10 cellular contexts compared by ENCODE assay signal in the genomic region with DNA sequence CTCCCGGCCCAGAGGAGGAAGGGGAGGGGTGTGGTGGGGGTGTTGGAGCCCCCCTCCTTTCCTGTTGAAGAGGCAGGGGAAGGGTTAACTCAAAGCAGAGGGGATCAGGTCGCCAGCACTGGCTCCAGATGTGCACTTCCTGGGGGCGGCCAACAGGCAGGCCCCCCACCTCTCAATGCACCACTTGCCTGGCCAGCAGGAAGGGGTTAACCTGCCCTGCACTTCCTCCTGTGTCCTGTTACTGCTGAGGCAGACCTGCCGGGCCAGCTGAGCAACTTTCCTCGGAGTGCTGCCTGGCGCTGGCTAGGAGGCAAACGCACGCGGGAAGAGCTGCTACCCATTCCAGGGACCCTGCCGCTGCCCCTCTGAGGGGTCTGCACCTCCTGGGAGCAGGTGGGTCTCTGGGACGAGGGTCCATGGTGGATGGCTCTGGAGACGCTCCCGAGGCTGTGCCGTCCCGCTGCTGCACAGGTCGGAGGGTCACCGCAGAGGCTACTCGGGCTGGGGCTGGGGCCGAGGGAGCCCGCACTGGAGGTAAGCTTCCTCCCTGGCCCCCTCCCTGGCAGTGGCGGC. TPM values are rescaled to one million over a fixed set of nuclear protein-coding genes. Genes with fewer than 3 reads are reported as not detected.
DNase-seq lines count a peak whose midpoint lies in the region; ATAC-seq and TF ChIP-seq lines count a peak whose summit lies in the region.
"Had no signal": no experiment of that assay in that cellular context is flagged by ENCODE, and none has a peak within 500 bp of the region (broad histone marks: within the 10 kb centered on the region; RNA-seq: fewer than 3 reads in every experiment).

A gene (plus strand): TSS at position 284 of the 573 bp plus-strand sequence. CDS start 3,822 bp downstream, outside the sequence.

- H2BK5ac ChIP-seq in mesendoderm (ENCODE audit: low read length), result no peak within 1 kb of the TSS

- intact Hi-C loops in dorsolateral prefrontal cortex (cut with DNase I), result no loop called here

- H3K79me1 ChIP-seq in mesendoderm (ENCODE audit: low read length), result no peaks in the 10 kb centered on the region

- peak within 1 kb of the TSS in 20 of 59 donors; percentile 2 to 78 (median 56) for H3K27ac ChIP-seq in dorsolateral prefrontal cortex
- no peak within 1 kb of the TSS for H3K27ac ChIP-seq in mesendoderm (ENCODE audit: low read depth, low read length)

- no peak within 1 kb of the TSS for H2BK120ac ChIP-seq in mesendoderm (ENCODE audit: low read depth, low read length)

- peak within 1 kb of the TSS; percentile 67 for H3K9ac ChIP-seq in mesendoderm (ENCODE audit: low read length)

- peak; percentile 28; the same call in 1 of the 2 replicates for TF ChIP-seq RAD21 in Ishikawa (IDR thresholded peaks at IDR 0.05; ENCODE audit: low read depth)

- ATAC-seq in GM18873 (IDR thresholded peaks at IDR 0.05; ENCODE audit: low FRiP score, unreplicated experiment) (no peak), GM21526 (IDR thresholded peaks at IDR 0.05; ENCODE audit: low FRiP score, unreplicated experiment) (no peak)

- peak within 1 kb of the TSS in 53 of 59 donors; percentile 14 to 60 (median 38) for H3K4me3 ChIP-seq in dorsolateral prefrontal cortex
- peak within 1 kb of the TSS; percentile 35 for H3K4me3 ChIP-seq in mesendoderm (ENCODE audit: low read length)

- H3K18ac ChIP-seq in mesendoderm (ENCODE audit: low read length), result no peak within 1 kb of the TSS

- in situ Hi-C loops in ACHN (cut with HindIII; ENCODE audit: low pct_ligation_motif_present, low pct_unique_long_range_greater_than_20kb, low sequenced_read_pairs), result no loop called here

- no peak for TF ChIP-seq CTCF in dorsolateral prefrontal cortex (IDR thresholded peaks at IDR 0.05 in 54 of 56, conservative IDR thresholded peaks at IDR 0.05 in 2 of 56; ENCODE audit: low read depth in 1 of 56, partially characterized antibody in 56 of 56)

- H3K36me3 ChIP-seq in mesendoderm (ENCODE audit: control insufficient read depth, insufficient read depth, low read length), result no peaks in the 10 kb centered on the region

- no peaks in the 10 kb centered on the region for H3K79me2 ChIP-seq in mesendoderm (ENCODE audit: control insufficient read depth, insufficient read depth, low read length)

- peak; percentile 87 for TF ChIP-seq EP300 in Ishikawa (IDR thresholded peaks at IDR 0.05; ENCODE audit: borderline replicate concordance)

- H4K8ac ChIP-seq in mesendoderm (ENCODE audit: low read depth, low read length), result no peak within 1 kb of the TSS

- no peak within 1 kb of the TSS for H3K4ac ChIP-seq in mesendoderm (ENCODE audit: low read depth, low read length)

- DNase-seq in ACHN (peak; percentile 57), dorsolateral prefrontal cortex (no peak), mesendoderm (peak; percentile 79), pons (ENCODE audit: low spot score) (no peak)
- DNase-seq in activated CD4-positive, CD25-positive, alpha-beta regulatory T cell treated with anti-CD3 and anti-CD28 coated beads, Interleukin-2, amount 50 U/mL, for 72 hours, result no peak
- DNase-seq: posterior cingulate gyrus; stimulated activated naive CD4-positive, alpha-beta T cell treated with Interleukin-2 at 50 U/mL for 16 hours had no signal

- no peak within 1 kb of the TSS for H4K5ac ChIP-seq in mesendoderm (ENCODE audit: low read length)

- peak within 1 kb of the TSS; percentile 46 for H2AK5ac ChIP-seq in mesendoderm (ENCODE audit: low read length)

- no peak within 1 kb of the TSS for H2BK15ac ChIP-seq in mesendoderm (replicated peaks; ENCODE audit: low read depth)

- H3K27me3 ChIP-seq in dorsolateral prefrontal cortex, result peaks cover 0 to 47% (median 16%) of the 10 kb centered on the region in 45 donors
- H3K27me3 ChIP-seq in mesendoderm (ENCODE audit: insufficient read depth, low read length, poor library complexity), result no peaks in the 10 kb centered on the region

- H3K4me1 ChIP-seq in mesendoderm (ENCODE audit: control insufficient read depth, low read depth, low read length), result peaks cover 4% of the 10 kb centered on the region

- H3K23ac ChIP-seq in mesendoderm (ENCODE audit: low read length), result no peak within 1 kb of the TSS

- peak within 1 kb of the TSS; percentile 84 for H3K56ac ChIP-seq in mesendoderm (ENCODE audit: low read length)

- WGBS in mesendoderm (ENCODE audit: extremely low coverage, insufficient coverage, low lambda C conversion rate), result no CpG with 5 or more reads among the region's 21 CpGs

- H3K4me2 ChIP-seq in mesendoderm (ENCODE audit: low read length), result peak within 1 kb of the TSS; percentile 93

TF ChIP-seq in Ishikawa, 13 proteins besides CTCF, POLR2A, EP300 and RAD21:
- TF ChIP-seq EGR1 (IDR thresholded peaks at IDR 0.05) (no peak), TAF1 (IDR thresholded peaks at IDR 0.05; ENCODE audit: low read depth) (peak; percentile 67), TCF12 (IDR thresholded peaks at IDR 0.05; ENCODE audit: low read depth) (peak; percentile 88), NFIC (IDR thresholded peaks at IDR 0.05) (peak; percentile 87), YY1 (IDR thresholded peaks at IDR 0.05; ENCODE audit: low read depth) (peak; percentile 60; the same call in 1 of the 2 replicates), FOXM1 (IDR thresholded peaks at IDR 0.05; ENCODE audit: borderline replicate concordance, low read depth) (peak; percentile 59; the same call in 1 of the 2 replicates), CEBPB (IDR thresholded peaks at IDR 0.05) (peak; percentile 43; the same call in 1 of the 2 replicates), TEAD4 (IDR thresholded peaks at IDR 0.05) (peak; percentile 72), CREB1 (IDR thresholded peaks at IDR 0.05; ENCODE audit: low read depth) (no peak), ZBTB7A (IDR thresholded peaks at IDR 0.05; ENCODE audit: low read depth) (peak; percentile 95; the same call in 1 of the 2 replicates)
- TF ChIP-seq, protein P1, sequence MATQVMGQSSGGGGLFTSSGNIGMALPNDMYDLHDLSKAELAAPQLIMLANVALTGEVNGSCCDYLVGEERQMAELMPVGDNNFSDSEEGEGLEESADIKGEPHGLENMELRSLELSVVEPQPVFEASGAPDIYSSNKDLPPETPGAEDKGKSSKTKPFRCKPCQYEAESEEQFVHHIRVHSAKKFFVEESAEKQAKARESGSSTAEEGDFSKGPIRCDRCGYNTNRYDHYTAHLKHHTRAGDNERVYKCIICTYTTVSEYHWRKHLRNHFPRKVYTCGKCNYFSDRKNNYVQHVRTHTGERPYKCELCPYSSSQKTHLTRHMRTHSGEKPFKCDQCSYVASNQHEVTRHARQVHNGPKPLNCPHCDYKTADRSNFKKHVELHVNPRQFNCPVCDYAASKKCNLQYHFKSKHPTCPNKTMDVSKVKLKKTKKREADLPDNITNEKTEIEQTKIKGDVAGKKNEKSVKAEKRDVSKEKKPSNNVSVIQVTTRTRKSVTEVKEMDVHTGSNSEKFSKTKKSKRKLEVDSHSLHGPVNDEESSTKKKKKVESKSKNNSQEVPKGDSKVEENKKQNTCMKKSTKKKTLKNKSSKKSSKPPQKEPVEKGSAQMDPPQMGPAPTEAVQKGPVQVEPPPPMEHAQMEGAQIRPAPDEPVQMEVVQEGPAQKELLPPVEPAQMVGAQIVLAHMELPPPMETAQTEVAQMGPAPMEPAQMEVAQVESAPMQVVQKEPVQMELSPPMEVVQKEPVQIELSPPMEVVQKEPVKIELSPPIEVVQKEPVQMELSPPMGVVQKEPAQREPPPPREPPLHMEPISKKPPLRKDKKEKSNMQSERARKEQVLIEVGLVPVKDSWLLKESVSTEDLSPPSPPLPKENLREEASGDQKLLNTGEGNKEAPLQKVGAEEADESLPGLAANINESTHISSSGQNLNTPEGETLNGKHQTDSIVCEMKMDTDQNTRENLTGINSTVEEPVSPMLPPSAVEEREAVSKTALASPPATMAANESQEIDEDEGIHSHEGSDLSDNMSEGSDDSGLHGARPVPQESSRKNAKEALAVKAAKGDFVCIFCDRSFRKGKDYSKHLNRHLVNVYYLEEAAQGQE (IDR thresholded peaks at IDR 0.05; ENCODE audit: low read depth), result 0 out of 2 replicates have a peak, but pooled peaks have one; percentile 24
- TF ChIP-seq, protein P2, sequence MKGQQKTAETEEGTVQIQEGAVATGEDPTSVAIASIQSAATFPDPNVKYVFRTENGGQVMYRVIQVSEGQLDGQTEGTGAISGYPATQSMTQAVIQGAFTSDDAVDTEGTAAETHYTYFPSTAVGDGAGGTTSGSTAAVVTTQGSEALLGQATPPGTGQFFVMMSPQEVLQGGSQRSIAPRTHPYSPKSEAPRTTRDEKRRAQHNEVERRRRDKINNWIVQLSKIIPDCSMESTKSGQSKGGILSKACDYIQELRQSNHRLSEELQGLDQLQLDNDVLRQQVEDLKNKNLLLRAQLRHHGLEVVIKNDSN (IDR thresholded peaks at IDR 0.05), result peak; percentile 50
- TF ChIP-seq, protein P3, sequence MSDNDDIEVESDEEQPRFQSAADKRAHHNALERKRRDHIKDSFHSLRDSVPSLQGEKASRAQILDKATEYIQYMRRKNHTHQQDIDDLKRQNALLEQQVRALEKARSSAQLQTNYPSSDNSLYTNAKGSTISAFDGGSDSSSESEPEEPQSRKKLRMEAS (IDR thresholded peaks at IDR 0.05), result peak; percentile 95

RNA-seq across cellular contexts. Expression of the gene that starts here (rescaled TPM):
- total RNA-seq in dorsolateral prefrontal cortex, result 10 to 100 TPM in 63 of 120 experiments, 1 to 10 TPM in 56, under 1 TPM in 1; 0.81 to 24.4 (median 10.4) TPM
- 3.7 TPM for polyA plus RNA-seq in mesendoderm (2013, experiment 1 of 2)
- 3.0 TPM for polyA plus RNA-seq in mesendoderm (2013, experiment 2 of 2)

Comparison
In these comparisons a context has a peak if more than half of its experiments do, and no peak if none do; other contexts are left out.
1. DNase-seq: peak in ACHN (single experiment) and mesendoderm (single experiment); none in dorsolateral prefrontal cortex (0 of 10), pons (single experiment) and activated CD4-positive, CD25-positive, alpha-beta regulatory T cell treated with anti-CD3 and anti-CD28 coated beads, Interleukin-2, amount 50 U/mL, for 72 hours (single experiment).